13 cellular contexts compared by ENCODE assay signal in genomic region chr17:7348478-7349242, GRCh38. TPM values are rescaled to one million over a fixed set of nuclear protein-coding genes. Genes with fewer than 3 reads are reported as not detected.
DNase-seq lines count a peak whose midpoint lies in the region; ATAC-seq, FAIRE-seq and TF ChIP-seq lines count a peak whose summit lies in the region.
"Had no signal": no experiment of that assay in that cellular context is flagged by ENCODE, and none has a peak within 500 bp of the region (broad histone marks: within the 10 kb centered on the region; RNA-seq: fewer than 3 reads in every experiment).

No MANE protein-coding gene starts in this region.

- H3K36me3 ChIP-seq in bronchial epithelial cell (ENCODE audit: control insufficient read depth, insufficient read depth, low read length) (no peaks in the 10 kb centered on the region), ovary (no peaks in the 10 kb centered on the region)

- H3K4me1 ChIP-seq in ovary (ENCODE audit: insufficient read depth), result peaks cover 19% of the 10 kb centered on the region

- TF ChIP-seq CTCF in bronchial epithelial cell (IDR thresholded peaks at IDR 0.05; ENCODE audit: insufficient read depth, low read length, severe bottlenecking), result no peak
- TF ChIP-seq CTCF in ovary (IDR thresholded peaks at IDR 0.05), result no peak

- no peak overlapping the region for H3K27ac ChIP-seq in ovary

- no peak for TF ChIP-seq POLR2A in ovary (IDR thresholded peaks at IDR 0.05)

- intact Hi-C loops in ovary (cut with DNase I), result loop anchor here in 3 of 4 donors (2.0 to 5.0 kb wide), 3 partner anchors 18 to 66 kb away; partner anchors contain the start of genes NLGN2 (in 1 of the 3) and SLC2A4 (in 1 of the 3)

- no peak for ATAC-seq in GM21576 (IDR thresholded peaks at IDR 0.05; ENCODE audit: unreplicated experiment)
- ATAC-seq: HCT116 had no signal

- no peak for TF ChIP-seq EP300 in ovary (IDR thresholded peaks at IDR 0.05)

- 37 to 48% (median 47%) methylated on average over 19 of the region's 19 CpGs for WGBS in ovary, 3 donors

- H3K27me3 ChIP-seq in bronchial epithelial cell (ENCODE audit: control insufficient read depth, insufficient read depth, low read length) (no peaks in the 10 kb centered on the region), ovary (no peaks in the 10 kb centered on the region)

- peak; percentile 18 for DNase-seq in DMS 273 (lab: John Stamatoyannopoulos, UW; ENCODE audit: unreplicated experiment)
- no peak for DNase-seq in DMS 273 treated with DMSO at 0.1 percent for 48 hours (lab: John Stamatoyannopoulos, UW)
- peak; percentile 46 for DNase-seq in bronchial epithelial cell (ENCODE audit: low read depth)
- DNase-seq in ovary, result peak; percentile 49 to 70 (median 59)
- DNase-seq in Kasumi-1 (lab: John Stamatoyannopoulos, UW), result no peak
- DNase-seq: 8988T; NCI-H1092 treated with DMSO at 0.1 percent for 48 hours; stimulated activated CD8-positive, alpha-beta memory T cell treated with anti-CD3 and anti-CD28 coated beads, Interleukin-4, amount 100 ng/mL, for 48 hours; T1000 had no signal

- H3K4me3 ChIP-seq in bronchial epithelial cell (ENCODE audit: low read depth, low read length) (no peak overlapping the region), ovary (no peak overlapping the region)

- no peak for FAIRE-seq in bronchial epithelial cell (lab: Jason Lieb, UNC)
- FAIRE-seq: keratinocyte had no signal

- H3K9me3 ChIP-seq in ovary, result no peaks in the 10 kb centered on the region

RNA-seq across cellular contexts. Expression of gene KCTD11, which starts 3.3 kb away (rescaled TPM):
- total RNA-seq in bronchial epithelial cell (24.2 and 26.6 TPM in 2 replicates), ovary (10 to 100 TPM in 5 of 7 donors, 1 to 10 TPM in 2; 5.1 to 12.9 (median 10.5) TPM)
- polyA plus RNA-seq in ovary, result 10 to 100 TPM; 10.4 to 12.5 TPM

RNA-seq across cellular contexts. Expression of gene TMEM95, which starts 6.3 kb away (rescaled TPM):
- total RNA-seq in bronchial epithelial cell, result not detected in 2 replicates
- not detected for total RNA-seq in ovary
- not detected for polyA plus RNA-seq in ovary
- total RNA-seq: renal cortical epithelial cell had no signal
- polyA plus RNA-seq: keratinocyte had no signal

RNA-seq across cellular contexts. Expression of gene ACAP1, which starts 12.3 kb away (rescaled TPM):
- 0.26 and 4.2 TPM in 2 replicates for total RNA-seq in bronchial epithelial cell
- total RNA-seq in ovary, result 1 to 10 TPM; 1.9 to 9.4 (median 5.5) TPM
- polyA plus RNA-seq in ovary, result 1 to 10 TPM; 2.2 to 5.8 TPM

RNA-seq across cellular contexts. Expression of gene NEURL4, which starts 19.5 kb away (rescaled TPM):
- total RNA-seq in bronchial epithelial cell (14.7 and 17.7 TPM in 2 replicates), ovary (10 to 100 TPM; 11.2 to 48.0 (median 41.6) TPM)
- polyA plus RNA-seq in ovary, result 10 to 100 TPM in 1 of 2 donors, 1 to 10 TPM in 1; 9.6 to 32.8 TPM

RNA-seq across cellular contexts. Expression of gene TNK1, which starts 32.2 kb away (rescaled TPM):
- 7.4 and 11.8 TPM in 2 replicates for total RNA-seq in bronchial epithelial cell
- total RNA-seq in ovary, result 1 to 10 TPM; 5.0 to 8.3 (median 6.4) TPM
- 1 to 10 TPM in 1 of 2 donors, under 1 TPM in 1; 0.85 to 3.6 TPM for polyA plus RNA-seq in ovary

Comparison
In these comparisons a context has a peak if more than half of its experiments do, and no peak if none do; other contexts are left out.
1. DNase-seq: peak in DMS 273 (single experiment), bronchial epithelial cell (single experiment) and ovary (5 of 5); none in DMS 273 treated with DMSO at 0.1 percent for 48 hours (single experiment) and Kasumi-1 (0 of 2).